8 cellular contexts compared by ENCODE assay signal in the genomic region with DNA sequence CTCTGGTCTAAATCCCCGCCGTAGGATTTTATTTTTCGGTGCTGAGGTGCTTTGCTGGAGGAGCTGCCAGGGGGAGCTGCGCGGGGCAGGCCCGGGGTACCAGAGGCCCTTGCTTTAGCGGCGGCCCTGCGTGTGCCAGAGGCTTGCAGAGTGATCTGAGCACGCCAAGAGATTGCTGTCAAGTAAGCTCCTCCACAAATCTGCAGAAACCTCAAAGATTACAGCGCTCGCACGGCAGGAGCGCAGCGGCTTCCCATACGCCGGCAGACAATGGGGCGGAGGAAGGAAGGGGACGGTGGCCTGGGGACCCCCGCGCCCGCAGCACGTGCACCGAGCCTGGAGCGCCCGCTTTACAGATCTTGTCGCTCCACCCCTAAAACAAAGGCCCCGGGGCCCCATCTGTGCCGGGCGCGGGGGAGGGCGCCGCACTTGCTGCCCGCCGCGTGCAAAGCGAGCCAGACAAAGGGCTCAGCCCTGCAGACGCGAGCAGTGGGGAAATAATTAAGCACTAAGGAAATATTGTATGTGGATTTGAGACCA. TPM values are rescaled to one million over a fixed set of nuclear protein-coding genes. Genes with fewer than 3 reads are reported as not detected.
A peak's percentile ranks its signal among the peaks of the same experiment; 100 is the strongest.
DNase-seq lines count a peak whose midpoint lies in the region; ATAC-seq and TF ChIP-seq lines count a peak whose summit lies in the region.

No MANE protein-coding gene starts in this region.

- peaks cover 6% of the 10 kb centered on the region for H3K4me1 ChIP-seq in mucosa of descending colon (ENCODE audit: low read depth)

- H3K36me3 ChIP-seq in mucosa of descending colon (ENCODE audit: low read depth) = no peaks in the 10 kb centered on the region

- H3K9me3 ChIP-seq in mucosa of descending colon = no peaks in the 10 kb centered on the region

- ATAC-seq in mucosa of descending colon = peak; percentile 34
- ATAC-seq in GM21390 (IDR thresholded peaks at IDR 0.05; ENCODE audit: unreplicated experiment) = no peak
- ATAC-seq in HG03521 (IDR thresholded peaks at IDR 0.05; ENCODE audit: unreplicated experiment) = no peak

- peak; percentile 30 for DNase-seq in Daoy (ENCODE audit: low read depth)
- DNase-seq in NCI-H69 (lab: John Stamatoyannopoulos, UW) = peak; percentile 79
- peak; percentile 57 for DNase-seq in cerebellum (ENCODE audit: low spot score)
- DNase-seq in mucosa of descending colon = no peak
- DNase-seq in germinal center (ENCODE audit: low spot score) = no peak
- no peak for DNase-seq in GM19238 (ENCODE audit: insufficient read length, low spot score)

- intact Hi-C loops in mucosa of descending colon (cut with DNase I, micrococcal nuclease) = no loop called here

- H3K4me3 ChIP-seq in mucosa of descending colon = no peak overlapping the region

- no peak for TF ChIP-seq CTCF in mucosa of descending colon (IDR thresholded peaks at IDR 0.05)

RNA-seq across cellular contexts. Expression of a gene that starts 9.1 kb away (rescaled TPM):
- 47.8 and 51.1 TPM in 2 replicates for total RNA-seq in Daoy (2014; rRNA removed; shearing (Covaris generic))
- total RNA-seq in cerebellum = 35.3 TPM
- 10 to 100 TPM; 17.0 to 26.6 (median 18.4) TPM for total RNA-seq in mucosa of descending colon

RNA-seq across cellular contexts. Expression of a gene that starts 58.9 kb away (rescaled TPM):
- 7.5 and 9.2 TPM in 2 replicates for total RNA-seq in Daoy (2014; rRNA removed; shearing (Covaris generic))
- total RNA-seq in cerebellum = 1.5 TPM
- total RNA-seq in mucosa of descending colon = 1 to 10 TPM; 4.0 to 6.9 (median 6.7) TPM

Comparison
In these comparisons a context has a peak if more than half of its experiments do, and no peak if none do; other contexts are left out.
1. DNase-seq: peak in Daoy (single experiment), NCI-H69 (single experiment) and cerebellum (single experiment); none in mucosa of descending colon (0 of 3), germinal center (single experiment) and GM19238 (single experiment).